Comparison of ENCODE assay signal across 11 cellular contexts in the genomic region with DNA sequence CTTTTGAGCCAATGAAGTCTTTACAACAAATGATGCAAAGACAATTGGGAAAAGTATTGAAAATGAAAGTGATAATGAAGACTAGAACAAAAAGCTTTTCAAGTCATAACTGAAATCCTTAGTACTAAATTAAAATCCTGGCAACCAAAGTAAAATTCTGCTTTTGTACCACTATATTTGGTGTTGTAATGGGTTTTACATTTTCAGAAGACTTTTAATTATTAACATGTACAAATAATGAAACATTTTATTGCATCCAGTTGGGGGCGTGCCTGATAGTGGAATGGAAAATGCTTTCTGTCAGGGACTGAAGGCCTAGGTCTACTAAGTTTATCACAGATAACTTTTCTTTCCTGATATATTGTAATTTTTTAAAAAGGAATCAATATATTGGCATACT.
A peak's percentile ranks its signal among the peaks of the same experiment; 100 is the strongest.
DNase-seq lines count a peak whose midpoint lies in the region; ATAC-seq and TF ChIP-seq lines count a peak whose summit lies in the region.
"Had no signal": no experiment of that assay in that cellular context is flagged by ENCODE, and none has a peak within 500 bp of the region (broad histone marks: within the 10 kb centered on the region; RNA-seq: fewer than 3 reads in every experiment).

No MANE protein-coding gene starts in this region.

- peaks cover 21% of the 10 kb centered on the region for H3K36me3 Mint-ChIP-seq in activated naive CD4-positive, alpha-beta T cell treated with anti-CD3 and anti-CD28 coated beads for 36 hours (ENCODE audit: low read depth)

- no peak overlapping the region for H3K4me3 Mint-ChIP-seq in activated naive CD4-positive, alpha-beta T cell treated with anti-CD3 and anti-CD28 coated beads for 36 hours

- intact Hi-C loops in activated naive CD4-positive, alpha-beta T cell treated with anti-CD3 and anti-CD28 coated beads for 36 hours (cut with micrococcal nuclease) = loop anchor here (2.0 kb wide), 2 partner anchors 72 to 712 kb away; no protein-coding TSS in a partner anchor
- intact Hi-C loops in thyroid gland (cut with DNase I) = loop anchor here (5.0 kb wide), 1 partner anchor 927 kb away; no protein-coding TSS in a partner anchor

- peaks cover 2% of the 10 kb centered on the region for H3K4me1 Mint-ChIP-seq in activated naive CD4-positive, alpha-beta T cell treated with anti-CD3 and anti-CD28 coated beads for 36 hours (ENCODE audit: low read depth)

- 75 to 85% methylated on average over 1 of the region's 1 CpG for WGBS in thyroid gland, 2 donors

- CTCF ChIA-PET in activated naive CD4-positive, alpha-beta T cell treated with anti-CD3 and anti-CD28 coated beads for 36 hours (lab: Charles Lee) = interaction anchor here (0.7 to 3.3 kb wide), 3 partner anchors 404 to 926 kb away, joined by 3 to 14 read pairs (median 3); no protein-coding TSS in a partner anchor

- no peaks in the 10 kb centered on the region for H3K27me3 ChIP-seq in thyroid gland
- H3K27me3 ChIP-seq: BLaER1 had no signal

- H3K27ac Mint-ChIP-seq in activated naive CD4-positive, alpha-beta T cell treated with anti-CD3 and anti-CD28 coated beads for 36 hours = no peak overlapping the region

- H3K4me1 ChIP-seq in thyroid gland = no peaks in the 10 kb centered on the region
- H3K4me1 ChIP-seq: BLaER1 had no signal

- H3K9me3 ChIP-seq in thyroid gland = no peaks in the 10 kb centered on the region
- H3K9me3 ChIP-seq: BLaER1 had no signal

- no peak overlapping the region for H3K27ac ChIP-seq in thyroid gland
- H3K27ac ChIP-seq: BLaER1 had no signal

- TF ChIP-seq POLR2A in thyroid gland (IDR thresholded peaks at IDR 0.05) = no peak

- no peaks in the 10 kb centered on the region for H3K27me3 Mint-ChIP-seq in activated naive CD4-positive, alpha-beta T cell treated with anti-CD3 and anti-CD28 coated beads for 36 hours (ENCODE audit: low read depth)

- H3K4me3 ChIP-seq in fibroblast of pulmonary artery (replicated peaks; ENCODE audit: low read depth, low read length) (no peak overlapping the region), thyroid gland (replicated peaks in 1 of 3) (no peak overlapping the region)
- H3K4me3 ChIP-seq: BLaER1 had no signal

- H3K9me3 Mint-ChIP-seq in activated naive CD4-positive, alpha-beta T cell treated with anti-CD3 and anti-CD28 coated beads for 36 hours = no peaks in the 10 kb centered on the region

- H3K36me3 ChIP-seq in thyroid gland = no peaks in the 10 kb centered on the region

- TF ChIP-seq CTCF in fibroblast of pulmonary artery (IDR thresholded peaks at IDR 0.05; ENCODE audit: low read length, missing control alignments) (peak; percentile 13), thyroid gland (IDR thresholded peaks at IDR 0.05) (no peak)

- DNase-seq in activated naive CD4-positive, alpha-beta T cell treated with anti-CD3 and anti-CD28 coated beads for 36 hours = peak; percentile 19
- DNase-seq in activated naive CD4-positive, alpha-beta T cell treated with anti-CD3 and anti-CD28 coated beads, Interleukin-2, amount 50 U/mL, for 16 hours = no peak
- DNase-seq in NCI-H748 (lab: John Stamatoyannopoulos, UW; ENCODE audit: unreplicated experiment) = peak; percentile 15
- peak; percentile 18 for DNase-seq in fibroblast of pulmonary artery (ENCODE audit: low read depth)
- no peak for DNase-seq in NCI-H1105 (lab: John Stamatoyannopoulos, UW)
- no peak for DNase-seq in thyroid gland
- DNase-seq: effector CD4-positive, alpha-beta T cell; stimulated activated CD4-positive, alpha-beta T cell treated with anti-CD3 and anti-CD28 coated beads, Interleukin-4, amount 100 ng/mL, for 4 hours had no signal

- ATAC-seq in HG02870 (IDR thresholded peaks at IDR 0.05; ENCODE audit: unreplicated experiment) (no peak), GM19328 (IDR thresholded peaks at IDR 0.05; ENCODE audit: unreplicated experiment) (no peak)

Comparison
In these comparisons a context has a peak if more than half of its experiments do, and no peak if none do; other contexts are left out.
1. DNase-seq: peak in activated naive CD4-positive, alpha-beta T cell treated with anti-CD3 and anti-CD28 coated beads for 36 hours (single experiment), NCI-H748 (single experiment) and fibroblast of pulmonary artery (single experiment); none in activated naive CD4-positive, alpha-beta T cell treated with anti-CD3 and anti-CD28 coated beads, Interleukin-2, amount 50 U/mL, for 16 hours (single experiment), NCI-H1105 (single experiment) and thyroid gland (0 of 2).